8 cellular contexts compared by ENCODE assay signal in the genomic region with DNA sequence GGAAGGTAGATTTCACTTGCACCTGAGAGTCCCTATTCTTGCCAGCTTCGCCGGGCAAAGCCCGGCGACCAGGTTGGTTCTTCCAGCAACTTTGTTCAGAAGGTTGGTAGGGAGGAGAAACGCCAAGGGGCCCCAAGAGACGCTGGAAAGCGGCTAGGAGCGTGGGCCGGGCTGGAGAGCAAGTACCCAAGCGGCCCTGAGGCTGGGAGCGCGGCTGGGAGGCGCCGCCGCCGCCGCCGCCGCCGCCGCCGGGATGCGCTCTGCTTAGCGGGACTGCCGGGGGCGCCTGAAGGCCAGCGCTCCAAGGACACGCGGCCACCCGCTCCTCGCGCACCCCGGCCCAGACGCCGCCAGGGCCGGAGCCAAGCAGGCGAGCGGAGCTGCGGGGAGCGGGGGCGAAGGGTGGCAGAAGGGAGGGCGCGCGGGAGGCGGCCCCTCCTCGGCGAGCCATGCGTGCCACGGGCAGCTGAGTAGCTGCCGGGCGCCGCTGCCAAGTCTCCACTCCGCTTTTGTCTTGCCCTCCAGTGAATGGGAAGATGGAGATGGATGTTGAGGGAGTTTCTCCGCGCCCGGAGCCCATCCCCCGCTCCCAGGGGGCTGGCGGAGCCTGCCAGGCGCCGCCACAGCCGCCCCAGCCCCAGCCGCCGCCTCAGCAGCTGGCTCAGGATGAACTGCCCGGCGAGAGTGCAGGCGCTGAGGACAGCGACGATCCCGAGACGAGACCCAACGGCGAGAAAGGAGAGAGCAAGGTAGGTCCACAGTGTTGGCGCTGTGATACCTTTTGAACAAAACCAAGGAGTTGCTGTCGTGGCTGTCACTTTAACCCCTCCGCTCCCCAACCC.
DNase-seq lines count a peak whose midpoint lies in the region; FAIRE-seq and TF ChIP-seq lines count a peak whose summit lies in the region.

No MANE protein-coding gene starts in this region.

- H3K27ac ChIP-seq in osteoblast (ENCODE audit: low read depth, low read length) (no peak overlapping the region), small intestine (ENCODE audit: low read depth in 1 of 2, low read length in 1 of 2) (no peak overlapping the region)

- TF ChIP-seq CTCF in fibroblast of pulmonary artery (IDR thresholded peaks at IDR 0.05; ENCODE audit: low read length, missing control alignments): no peak
- TF ChIP-seq CTCF in osteoblast (IDR thresholded peaks at IDR 0.05; ENCODE audit: extremely low read depth, low read depth, low read length): no peak

- no peaks in the 10 kb centered on the region for H3K79me2 ChIP-seq in osteoblast (ENCODE audit: insufficient read depth, low read length)

- H3K9me3 ChIP-seq in osteoblast (ENCODE audit: low read depth, low read length): no peaks in the 10 kb centered on the region
- no peaks in the 10 kb centered on the region for H3K9me3 ChIP-seq in small intestine (ENCODE audit: control insufficient read depth, low read depth)

- no peak for FAIRE-seq in small intestine (lab: Jason Lieb, UNC)
- no peak for FAIRE-seq in GM19239 (lab: Jason Lieb, UNC)

- H3K36me3 ChIP-seq in osteoblast (ENCODE audit: insufficient read depth, low read length) (no peaks in the 10 kb centered on the region), small intestine (ENCODE audit: control insufficient read depth in 2 of 2, insufficient read depth in 2 of 2, low read length in 2 of 2) (no peaks in the 10 kb centered on the region)

- H3K27me3 ChIP-seq in osteoblast (ENCODE audit: insufficient read depth, low read length) (peaks cover 47% of the 10 kb centered on the region), small intestine (ENCODE audit: control insufficient read depth in 2 of 2, insufficient read depth in 2 of 2, low read length in 2 of 2) (peaks cover 0 to 12% of the 10 kb centered on the region in 2 donors)

- DNase-seq in DMS 273 (lab: John Stamatoyannopoulos, UW; ENCODE audit: unreplicated experiment): peak; percentile 82
- DNase-seq in NCI-H446 treated with DMSO at 0.1 percent for 48 hours (lab: John Stamatoyannopoulos, UW): peak; percentile 17
- DNase-seq in fibroblast of pulmonary artery (ENCODE audit: low read depth): peak; percentile 3
- peak; percentile 83 for DNase-seq in osteoblast (ENCODE audit: insufficient read length, low spot score, missing footprints)
- no peak for DNase-seq in AML-193 (lab: John Stamatoyannopoulos, UW)
- DNase-seq in small intestine: no peak
- DNase-seq in NOMO-1 treated with dmso at 0.1 percent for 144 hours (lab: John Stamatoyannopoulos, UW; ENCODE audit: unreplicated experiment): no peak
- DNase-seq in GM19239 (ENCODE audit: insufficient read length, low spot score): no peak

- H3K4me1 ChIP-seq in osteoblast (ENCODE audit: insufficient read depth, low read length) (peaks cover 3% of the 10 kb centered on the region), small intestine (ENCODE audit: control insufficient read depth in 2 of 2, insufficient read depth in 1 of 2, low read depth in 1 of 2, low read length in 1 of 2) (no peaks in the 10 kb centered on the region)

- H4K20me1 ChIP-seq in osteoblast (ENCODE audit: insufficient read depth, low read length): no peaks in the 10 kb centered on the region

- peak overlapping the region; percentile 66 for H3K4me2 ChIP-seq in osteoblast (ENCODE audit: insufficient read depth, low read length)

- WGBS in small intestine, 3 donors: 2 to 13% (median 11%) methylated on average over 65 to 75 of the region's 75 CpGs

- peak overlapping the region; percentile 15 for H2AFZ ChIP-seq in osteoblast (ENCODE audit: low read length)

- H3K4me3 ChIP-seq in fibroblast of pulmonary artery (replicated peaks; ENCODE audit: low read depth, low read length) (peak overlapping the region; percentile 4), osteoblast (ENCODE audit: insufficient read depth, low read length) (peak overlapping the region; percentile 60), small intestine (ENCODE audit: low read depth in 1 of 2, low read length in 2 of 2) (no peak overlapping the region)

Comparison
In these comparisons a context has a peak if more than half of its experiments do, and no peak if none do; other contexts are left out.
1. DNase-seq: peak in DMS 273 (single experiment), NCI-H446 treated with DMSO at 0.1 percent for 48 hours (single experiment), fibroblast of pulmonary artery (single experiment) and osteoblast (single experiment); none in AML-193 (0 of 2), small intestine (single experiment), NOMO-1 treated with dmso at 0.1 percent for 144 hours (single experiment) and GM19239 (single experiment).
2. H3K4me3 ChIP-seq: peak in fibroblast of pulmonary artery (single experiment) and osteoblast (single experiment); none in small intestine (0 of 2).